ENCODE assay signal across 14 cellular contexts in genomic region chr11:1684886-1685874, GRCh38. TPM values are rescaled to one million over a fixed set of nuclear protein-coding genes. Genes with fewer than 3 reads are reported as not detected.
A peak's percentile ranks its signal among the peaks of the same experiment; 100 is the strongest.
DNase-seq lines count a peak whose midpoint lies in the region; ATAC-seq, FAIRE-seq and TF ChIP-seq lines count a peak whose summit lies in the region.
"Not testable (repeated sequence)": the region's sequence is repeated elsewhere in the genome, so short reads cannot be mapped to it uniquely, and the experiment has no call there.
"Had no signal": no experiment of that assay in that cellular context is flagged by ENCODE, and none has a peak within 500 bp of the region (broad histone marks: within the 10 kb centered on the region; RNA-seq: fewer than 3 reads in every experiment).

No MANE protein-coding gene starts in this region.

- CTCF ChIA-PET in A549 (lab: Yijun Ruan, JAX): interaction anchor here (0.7 to 1.3 kb wide), 3 partner anchors 9 to 147 kb away, joined by 3 to 6 read pairs (median 5); no protein-coding TSS in a partner anchor
- CTCF ChIA-PET in K562 (lab: Yijun Ruan, JAX; ENCODE audit: low intra/inter-chr PET ratio): not testable (repeated sequence)

- not testable (repeated sequence) for H3K27ac ChIP-seq in A549; Peyer's patch; K562 (ENCODE audit: extremely low read depth, low read depth, low read length); right cardiac atrium (ENCODE audit: low read length); lower lobe of right lung

- H3K4me3 ChIP-seq in A549; Peyer's patch; K562; right cardiac atrium (ENCODE audit: low read length); lower lobe of right lung: not testable (repeated sequence)

- TF ChIP-seq RAD21 in A549 (conservative IDR thresholded peaks at IDR 0.05 in 1 of 2, IDR thresholded peaks at IDR 0.05 in 1 of 2); K562 (CRISPR knock-in tag; conservative IDR thresholded peaks at IDR 0.05 in 1 of 2, IDR thresholded peaks at IDR 0.05 in 1 of 2): not testable (repeated sequence)

- FAIRE-seq in A549 (lab: Jason Lieb, UNC); K562 (lab: Jason Lieb, UNC): not testable (repeated sequence)

- not testable (repeated sequence) for H3K27me3 ChIP-seq in Peyer's patch; right cardiac atrium (ENCODE audit: control insufficient read depth, insufficient read depth)
- H3K27me3 ChIP-seq in K562 (ENCODE audit: control insufficient read depth in 2 of 2, insufficient read depth in 2 of 2, low read length in 2 of 2): peaks cover 8 to 38% of the 10 kb centered on the region in 2 experiments; a peak in 4 of 5 replicates
- peaks cover 14% of the 10 kb centered on the region for H3K27me3 ChIP-seq in lower lobe of right lung (ENCODE audit: low read depth)

- not testable (repeated sequence) for H3K9me1 ChIP-seq in K562 (ENCODE audit: control insufficient read depth, insufficient read depth, low read length)

- not testable (repeated sequence) for H3K4me1 ChIP-seq in A549; Peyer's patch; K562 (replicated peaks in 1 of 2; ENCODE audit: control insufficient read depth in 2 of 2, insufficient read depth in 2 of 2, low read length in 2 of 2); right cardiac atrium (ENCODE audit: control insufficient read depth, insufficient read depth, low read length); lower lobe of right lung

- H3K27me3 Mint-ChIP-seq in nephron progenitor cell (ENCODE audit: low read depth, poor library complexity): peaks cover 18% of the 10 kb centered on the region
- H3K27me3 Mint-ChIP-seq in stimulated activated memory B cell treated with anti-CD40 and anti-IgM and Interleukin-4, amounts not matched to agents 10 μg/mL and 1 μg/mL and 100 μg/mL, for 72 hours: peaks cover 40% of the 10 kb centered on the region

- TF ChIP-seq POLR2A in A549 (IDR thresholded peaks at IDR 0.05; ENCODE audit: low read length); Peyer's patch (IDR thresholded peaks at IDR 0.05); K562 (conservative IDR thresholded peaks at IDR 0.05): not testable (repeated sequence)

- ATAC-seq in A549 (peak; percentile 63 to 68), K562 (peak; percentile 29; the same call in 2 of the 3 replicates), right cardiac atrium (peak; percentile 35 to 46), lower lobe of right lung (peak; percentile 40 to 48)
- ATAC-seq in stimulated activated memory B cell treated with anti-CD40 and anti-IgM and Interleukin-4, amounts not matched to agents 10 μg/mL and 1 μg/mL and 100 μg/mL, for 72 hours: peak; percentile 63

- not testable (repeated sequence) for H3K4me2 ChIP-seq in A549; K562 (ENCODE audit: insufficient read depth, low read length)

- H3K36me3 Mint-ChIP-seq in nephron progenitor cell (ENCODE audit: low read depth); stimulated activated memory B cell treated with anti-CD40 and anti-IgM and Interleukin-4, amounts not matched to agents 10 μg/mL and 1 μg/mL and 100 μg/mL, for 72 hours: not testable (repeated sequence)

- intact Hi-C loops in K562 (cut with micrococcal nuclease); right cardiac atrium (cut with DNase I); lower lobe of right lung (cut with DNase I): not testable (repeated sequence)

- H3K27ac Mint-ChIP-seq in nephron progenitor cell: peak overlapping the region; percentile 25
- not testable (repeated sequence) for H3K27ac Mint-ChIP-seq in stimulated activated memory B cell treated with anti-CD40 and anti-IgM and Interleukin-4, amounts not matched to agents 10 μg/mL and 1 μg/mL and 100 μg/mL, for 72 hours

- WGBS in A549 (ENCODE audit: missing lambda C conversion rate): 63% methylated on average over 14 of the region's 18 CpGs
- 0% methylated on average over 7 of the region's 18 CpGs for WGBS in K562 (ENCODE audit: insufficient coverage, low coverage, missing lambda C conversion rate)
- 89% methylated on average over 14 of the region's 18 CpGs for WGBS in right cardiac atrium

- not testable (repeated sequence) for BruUV-seq in K562 (replicated peaks; lab: Mats Ljungman, UMichigan)

- H3K79me2 ChIP-seq in K562 (ENCODE audit: control insufficient read depth, insufficient read depth, low read length): not testable (repeated sequence)

- H3K4me1 Mint-ChIP-seq in nephron progenitor cell: peaks cover 23% of the 10 kb centered on the region
- H3K4me1 Mint-ChIP-seq in stimulated activated memory B cell treated with anti-CD40 and anti-IgM and Interleukin-4, amounts not matched to agents 10 μg/mL and 1 μg/mL and 100 μg/mL, for 72 hours: not testable (repeated sequence)

- 0 out of 4 replicates have a peak overlapping the region, but pooled peaks of 1 of the 2 experiments have one; percentile 35 for H3K9ac ChIP-seq in K562 (ENCODE audit: insufficient read depth in 1 of 2, low read depth in 2 of 2, low read length in 2 of 2)

- POLR2A ChIA-PET in A549 (lab: Yijun Ruan, JAX): not testable (repeated sequence)
- POLR2A ChIA-PET in K562 (lab: Yijun Ruan, JAX): interaction anchor here (0.6 kb wide), 1 partner anchor 32 kb away, joined by 3 read pairs; no protein-coding TSS in a partner anchor

- not testable (repeated sequence) for DNase-seq in A549 (ENCODE audit: low read depth in 1 of 2, low spot score in 1 of 2); K562 (ENCODE audit: extremely low read depth in 1 of 4, low spot score in 3 of 4); right cardiac atrium; nephron progenitor cell
- peak; percentile 13 to 44 (median 43) for DNase-seq in Peyer's patch
- DNase-seq in lower lobe of right lung: peak; percentile 36

- not testable (repeated sequence) for H3K4me3 Mint-ChIP-seq in nephron progenitor cell; stimulated activated memory B cell treated with anti-CD40 and anti-IgM and Interleukin-4, amounts not matched to agents 10 μg/mL and 1 μg/mL and 100 μg/mL, for 72 hours

- TF ChIP-seq CTCF in A549 (IDR thresholded peaks at IDR 0.05); Peyer's patch (IDR thresholded peaks at IDR 0.05); K562 (IDR thresholded peaks at IDR 0.05 in 2 of 3, conservative IDR thresholded peaks at IDR 0.05 in 1 of 3; ENCODE audit: insufficient read depth in 2 of 3, low read depth in 1 of 3, low read length in 3 of 3); lower lobe of right lung (IDR thresholded peaks at IDR 0.05); nephron progenitor cell (IDR thresholded peaks at IDR 0.05): not testable (repeated sequence)

- H2AFZ ChIP-seq in K562 (ENCODE audit: low read depth, low read length): not testable (repeated sequence)

- H3K9me3 ChIP-seq in A549; Peyer's patch; K562 (replicated peaks; ENCODE audit: control insufficient read depth, insufficient read depth, low read depth, low read length); right cardiac atrium (ENCODE audit: control insufficient read depth, low read length); lower lobe of right lung: not testable (repeated sequence)

- not testable (repeated sequence) for H3K9me3 Mint-ChIP-seq in nephron progenitor cell; stimulated activated memory B cell treated with anti-CD40 and anti-IgM and Interleukin-4, amounts not matched to agents 10 μg/mL and 1 μg/mL and 100 μg/mL, for 72 hours

- not testable (repeated sequence) for TF ChIP-seq EP300 in A549 (IDR thresholded peaks at IDR 0.05); K562 (IDR thresholded peaks at IDR 0.05; ENCODE audit: low read length)

- H4K20me1 ChIP-seq in K562 (replicated peaks; ENCODE audit: control insufficient read depth, insufficient read depth, low read length): not testable (repeated sequence)

- not testable (repeated sequence) for H3K36me3 ChIP-seq in Peyer's patch; K562 (ENCODE audit: control insufficient read depth, insufficient read depth, low read length); lower lobe of right lung

- in situ Hi-C loops in K562 (cut with MboI): loop anchor here (25.0 kb wide), 1 partner anchor 327 kb away; no protein-coding TSS in a partner anchor

RNA-seq across cellular contexts. Expression of gene KRTAP5-6, which starts 11.8 kb away (rescaled TPM):
- polyA plus RNA-seq in A549 (2011; rRNA removed) (not detected in 2 replicates), A549 (2017; fragmentation: RNase III; extraction: RNeasy Plus Mini Kit Qiagen cat#74134 plus additional on column Dnase treatment) (not detected in 3 replicates), K562 (2011; rRNA removed) (not detected in 2 replicates), K562 (2014; fragmentation: Illumina TruSeq; extraction: Trizol) (not detected in 2 replicates), K562 (2014; fragmentation: Nextera tagmentation; extraction: Ambion mirVana) (not detected), K562 (2014; rRNA removed) (not detected in 2 replicates), right cardiac atrium (not detected)
- polyA plus RNA-seq in A549 (2012; cell fraction: cytosol; rRNA removed): not detected in 2 replicates
- polyA plus RNA-seq in A549 (2012; cell fraction: nucleus; rRNA removed): not detected in 2 replicates
- not detected in 2 replicates for polyA minus RNA-seq in A549 (2011; rRNA and poly(A)+ RNA removed)
- total RNA-seq in Peyer's patch (not detected), K562 (2014; rRNA removed) (not detected in 2 replicates), K562 (2014; rRNA removed; fragmentation: Illumina TruSeq; extraction: Trizol) (not detected in 2 replicates), K562 (2015; rRNA removed; fragmentation: Illumina TruSeq; extraction: Trizol) (not detected in 2 replicates), K562 (2021) (not detected in 2 replicates), right cardiac atrium (not detected), lower lobe of right lung (not detected)
- total RNA-seq in K562 (2011; cell fraction: chromatin; rRNA removed; ENCODE audit: low replicate concordance): not detected in 2 replicates
- not detected in 2 replicates for total RNA-seq in K562 (2011; cell fraction: nucleolus; rRNA removed)
- total RNA-seq in K562 (2011; cell fraction: nucleoplasm; rRNA removed): not detected in 2 replicates
- not detected in 2 replicates for polyA plus RNA-seq in K562 (2011; cell fraction: cytosol; rRNA removed)
- polyA plus RNA-seq in K562 (2011; cell fraction: nucleus; rRNA removed): not detected in 2 replicates
- not detected in 2 replicates for polyA plus RNA-seq in K562 (2012)
- not detected in 2 replicates for polyA minus RNA-seq in K562 (2011; rRNA and poly(A)+ RNA removed)
- not detected in 2 replicates for polyA minus RNA-seq in K562 (2011; cell fraction: cytosol; rRNA and poly(A)+ RNA removed)
- not detected in 2 replicates for polyA minus RNA-seq in K562 (2011; cell fraction: nucleus; rRNA and poly(A)+ RNA removed)
- total RNA-seq: CD8-positive, alpha-beta memory T cell; GM12878; GM23248; HFFc6; HT1080; PC-3 had no signal
- polyA plus RNA-seq: CD14-positive monocyte; CD8-positive, alpha-beta memory T cell; GM12878; GM23248 had no signal

RNA-seq across cellular contexts. Expression of gene KRTAP5-5, which starts 55.6 kb away (rescaled TPM):
- not detected in 2 replicates for polyA plus RNA-seq in A549 (2011; rRNA removed)
- polyA plus RNA-seq in A549 (2012; cell fraction: cytosol; rRNA removed): not detected in 2 replicates
- not detected in 2 replicates for polyA plus RNA-seq in A549 (2012; cell fraction: nucleus; rRNA removed)
- polyA plus RNA-seq in A549 (2017; fragmentation: RNase III; extraction: RNeasy Plus Mini Kit Qiagen cat#74134 plus additional on column Dnase treatment): not detected in 3 replicates
- not detected in 2 replicates for polyA minus RNA-seq in A549 (2011; rRNA and poly(A)+ RNA removed)
- total RNA-seq in Peyer's patch: not detected
- not detected in 2 replicates for total RNA-seq in K562 (2011; cell fraction: chromatin; rRNA removed; ENCODE audit: low replicate concordance)
- total RNA-seq in K562 (2011; cell fraction: nucleolus; rRNA removed): not detected in 2 replicates
- total RNA-seq in K562 (2011; cell fraction: nucleoplasm; rRNA removed): not detected in 2 replicates
- total RNA-seq in K562 (2014; rRNA removed): not detected in 2 replicates
- not detected in 2 replicates for total RNA-seq in K562 (2014; rRNA removed; fragmentation: Illumina TruSeq; extraction: Trizol)
- total RNA-seq in K562 (2015; rRNA removed; fragmentation: Illumina TruSeq; extraction: Trizol): not detected in 2 replicates
- total RNA-seq in K562 (2021): not detected in 2 replicates
- polyA plus RNA-seq in K562 (2011; rRNA removed): not detected in 2 replicates
- polyA plus RNA-seq in K562 (2011; cell fraction: cytosol; rRNA removed): not detected in 2 replicates
- not detected in 2 replicates for polyA plus RNA-seq in K562 (2011; cell fraction: nucleus; rRNA removed)
- not detected in 2 replicates for polyA plus RNA-seq in K562 (2012)
- polyA plus RNA-seq in K562 (2014; fragmentation: Illumina TruSeq; extraction: Trizol): not detected in 2 replicates
- polyA plus RNA-seq in K562 (2014; fragmentation: Nextera tagmentation; extraction: Ambion mirVana): not detected
- polyA plus RNA-seq in K562 (2014; rRNA removed): not detected in 2 replicates
- not detected in 2 replicates for polyA minus RNA-seq in K562 (2011; rRNA and poly(A)+ RNA removed)
- not detected in 2 replicates for polyA minus RNA-seq in K562 (2011; cell fraction: cytosol; rRNA and poly(A)+ RNA removed)
- not detected in 2 replicates for polyA minus RNA-seq in K562 (2011; cell fraction: nucleus; rRNA and poly(A)+ RNA removed)
- not detected for total RNA-seq in right cardiac atrium
- polyA plus RNA-seq in right cardiac atrium: not detected
- total RNA-seq in lower lobe of right lung: not detected
- total RNA-seq: CD8-positive, alpha-beta memory T cell; GM12878; GM23248; HFFc6; HT1080; PC-3 had no signal
- polyA plus RNA-seq: CD14-positive monocyte; CD8-positive, alpha-beta memory T cell; GM12878; GM23248 had no signal
